ENCODE assay signal across 35 cellular contexts in genomic region chr11:18750944-18751343, GRCh38. TPM values are rescaled to one million over a fixed set of nuclear protein-coding genes. Genes with fewer than 3 reads are reported as not detected.
"Had no signal": no experiment of that assay in that cellular context is flagged by ENCODE, and none has a peak within 500 bp of the region (broad histone marks: within the 10 kb centered on the region; RNA-seq: fewer than 3 reads in every experiment).

No MANE protein-coding gene starts in this region.

- H3K27me3 Mint-ChIP-seq: activated CD4-positive, alpha-beta T cell treated with anti-CD3 and anti-CD28 coated beads, Interleukin-2, amount 10 ng/mL, durations not matched to agents 24 days and 14 days; activated naive CD4-positive, alpha-beta T cell treated with anti-CD3 and anti-CD28 coated beads, Interleukin-2, amount 50 U/mL, for 24 hours had no signal

- ATAC-seq: activated CD8-positive, alpha-beta memory T cell treated with anti-CD3 and anti-CD28 coated beads, Interleukin-2, amount 10 ng/mL, durations not matched to agents 7 days and 5 days; activated CD8-positive, alpha-beta T cell treated with anti-CD3 and anti-CD28 coated beads, Interleukin-2, amount 10 ng/mL, durations not matched to agents 7 days and 5 days; activated naive CD8-positive, alpha-beta T cell treated with anti-CD3 and anti-CD28 coated beads, Interleukin-2, amount 50 U/mL, for 24 hours; body of pancreas had no signal

- H3K4me1 ChIP-seq: body of pancreas, breast epithelium had no signal

- H3K36me3 ChIP-seq: brain microvascular endothelial cell, breast epithelium, cardiac muscle cell had no signal

- H3K27ac Mint-ChIP-seq: activated B cell treated with CpG ODN at 0.5 μM for 24 hours; activated CD4-positive, alpha-beta memory T cell treated with anti-CD3 and anti-CD28 coated beads, Interleukin-2, amount 10 ng/mL, durations not matched to agents 7 days and 5 days; activated CD4-positive, alpha-beta T cell treated with anti-CD3 and anti-CD28 coated beads, Interleukin-2, amount 10 ng/mL, durations not matched to agents 24 days and 14 days; activated CD8-positive, alpha-beta memory T cell treated with anti-CD3 and anti-CD28 coated beads, Interleukin-2, amount 10 ng/mL, durations not matched to agents 7 days and 5 days; activated CD8-positive, alpha-beta T cell treated with anti-CD3 and anti-CD28 coated beads, Interleukin-2, amount 10 ng/mL, durations not matched to agents 7 days and 5 days; activated naive CD4-positive, alpha-beta T cell treated with anti-CD3 and anti-CD28 coated beads, Interleukin-2, amount 10 ng/mL, durations not matched to agents 7 days and 5 days; activated naive CD4-positive, alpha-beta T cell treated with anti-CD3 and anti-CD28 coated beads, Interleukin-2, amount 50 U/mL, for 24 hours; activated naive CD8-positive, alpha-beta T cell; activated naive CD8-positive, alpha-beta T cell treated with anti-CD3 and anti-CD28 coated beads, Interleukin-2, amount 10 ng/mL, durations not matched to agents 7 days and 5 days; activated naive CD8-positive, alpha-beta T cell treated with anti-CD3 and anti-CD28 coated beads, Interleukin-2, amount 50 U/mL, for 24 hours; activated T-cell treated with anti-CD3 and anti-CD28 coated beads, Interleukin-2, amount 50 U/mL, for 24 hours; activated T-helper 2 cell treated with anti-CD3 and anti-CD28 coated beads, Interferon-gamma antibody, Interleukin-2, Interleukin-4, amounts not matched to agents 10 μg/mL and 5 μg/mL and 100 μg/mL, durations not matched to agents 14 hours and 24 hours and 36 hours; T-helper 1 cell treated with Interleukin-12 subunit alpha and Interleukin-12 subunit beta and Interleukin-4 antibody, amounts not matched to agents 30 μg/mL and 1 μg/mL, for 36 hours; T-helper 2 cell treated with Interferon-gamma antibody and Interleukin-4, amounts not matched to agents 5 μg/mL and 100 μg/mL, for 36 hours had no signal

- H3K9me3 ChIP-seq: body of pancreas, breast epithelium had no signal

- H3K36me3 Mint-ChIP-seq: activated CD8-positive, alpha-beta memory T cell treated with anti-CD3 and anti-CD28 coated beads, Interleukin-2, amount 10 ng/mL, durations not matched to agents 7 days and 5 days; activated naive CD4-positive, alpha-beta T cell treated with anti-CD3 and anti-CD28 coated beads, Interleukin-2, amount 10 ng/mL, durations not matched to agents 7 days and 5 days; activated naive CD4-positive, alpha-beta T cell treated with anti-CD3 and anti-CD28 coated beads, Interleukin-2, amount 50 U/mL, for 24 hours; activated naive CD8-positive, alpha-beta T cell; activated naive CD8-positive, alpha-beta T cell treated with anti-CD3 and anti-CD28 coated beads, Interleukin-2, amount 10 ng/mL, durations not matched to agents 7 days and 5 days had no signal

- H3K4me3 Mint-ChIP-seq: activated B cell treated with CpG ODN at 0.5 μM for 24 hours; activated CD4-positive, alpha-beta memory T cell treated with anti-CD3 and anti-CD28 coated beads, Interleukin-2, amount 10 ng/mL, durations not matched to agents 7 days and 5 days; activated CD4-positive, alpha-beta T cell treated with anti-CD3 and anti-CD28 coated beads, Interleukin-2, amount 10 ng/mL, durations not matched to agents 24 days and 14 days; activated CD8-positive, alpha-beta memory T cell treated with anti-CD3 and anti-CD28 coated beads, Interleukin-2, amount 10 ng/mL, durations not matched to agents 7 days and 5 days; activated CD8-positive, alpha-beta T cell treated with anti-CD3 and anti-CD28 coated beads, Interleukin-2, amount 10 ng/mL, durations not matched to agents 7 days and 5 days; activated naive CD4-positive, alpha-beta T cell treated with anti-CD3 and anti-CD28 coated beads, Interleukin-2, amount 10 ng/mL, durations not matched to agents 7 days and 5 days; activated naive CD4-positive, alpha-beta T cell treated with anti-CD3 and anti-CD28 coated beads, Interleukin-2, amount 50 U/mL, for 24 hours; activated naive CD8-positive, alpha-beta T cell; activated naive CD8-positive, alpha-beta T cell treated with anti-CD3 and anti-CD28 coated beads, Interleukin-2, amount 10 ng/mL, durations not matched to agents 7 days and 5 days; activated naive CD8-positive, alpha-beta T cell treated with anti-CD3 and anti-CD28 coated beads, Interleukin-2, amount 50 U/mL, for 24 hours; activated T-cell treated with anti-CD3 and anti-CD28 coated beads, Interleukin-2, amount 50 U/mL, for 24 hours; T-helper 1 cell treated with Interleukin-12 subunit alpha and Interleukin-12 subunit beta and Interleukin-4 antibody, amounts not matched to agents 30 μg/mL and 1 μg/mL, for 36 hours; T-helper 2 cell treated with Interferon-gamma antibody and Interleukin-4, amounts not matched to agents 5 μg/mL and 100 μg/mL, for 36 hours had no signal

- DNase-seq: activated B cell treated with CpG ODN at 0.5 μM for 24 hours; activated CD4-positive, alpha-beta memory T cell treated with anti-CD3 and anti-CD28 coated beads, Interleukin-2, amount 10 ng/mL, durations not matched to agents 7 days and 5 days; activated CD4-positive, alpha-beta T cell treated with anti-CD3 and anti-CD28 coated beads for 4 hours; activated CD4-positive, alpha-beta T cell treated with anti-CD3 and anti-CD28 coated beads, Interleukin-2, amount 10 ng/mL, durations not matched to agents 24 days and 14 days; activated CD4-positive, alpha-beta T cell treated with anti-CD3 and anti-CD28 coated beads, Interleukin-2, amount 50 U/mL, for 48 hours; activated CD4-positive, CD25-positive, alpha-beta regulatory T cell treated with anti-CD3 and anti-CD28 coated beads, Interleukin-2, amount 50 U/mL, for 72 hours; activated CD8-positive, alpha-beta memory T cell treated with anti-CD3 and anti-CD28 coated beads for 24 hours; activated CD8-positive, alpha-beta memory T cell treated with anti-CD3 and anti-CD28 coated beads, Interleukin-2, amount 10 ng/mL, durations not matched to agents 7 days and 5 days; activated CD8-positive, alpha-beta memory T cell treated with anti-CD3 and anti-CD28 coated beads, Interleukin-2, amount 50 U/mL, for 48 hours; activated CD8-positive, alpha-beta T cell treated with anti-CD3 and anti-CD28 coated beads, Interleukin-2, amount 10 ng/mL, durations not matched to agents 7 days and 5 days; activated effector memory CD4-positive, alpha-beta T cell treated with Interleukin-2 at 50 U/mL for 16 hours; activated gamma-delta T cell; activated naive CD4-positive, alpha-beta T cell treated with anti-CD3 and anti-CD28 coated beads, Interleukin-2, amount 10 ng/mL, durations not matched to agents 7 days and 5 days; activated naive CD4-positive, alpha-beta T cell treated with Interleukin-2 at 50 U/mL for 16 hours; activated naive CD8-positive, alpha-beta T cell treated with anti-CD3 and anti-CD28 coated beads, Interleukin-2, amount 10 ng/mL, durations not matched to agents 7 days and 5 days; activated naive CD8-positive, alpha-beta T cell treated with anti-CD3 and anti-CD28 coated beads, Interleukin-2, amount 50 U/mL, for 24 hours; activated T-cell treated with anti-CD3 and anti-CD28 coated beads, Interleukin-2, amount 50 U/mL, for 24 hours; activated T-cell treated with anti-CD3 and anti-CD28 coated beads, Interleukin-2, amount 50 U/mL, for 48 hours; amygdala; aorta; body of pancreas; brain microvascular endothelial cell; central memory CD4-positive, alpha-beta T cell; T-helper 1 cell; T-helper 2 cell; T-helper 9 cell had no signal

- FAIRE-seq: TTC549 had no signal

- H3K4me1 Mint-ChIP-seq: activated B cell treated with CpG ODN at 0.5 μM for 24 hours; activated CD4-positive, alpha-beta memory T cell treated with anti-CD3 and anti-CD28 coated beads, Interleukin-2, amount 10 ng/mL, durations not matched to agents 7 days and 5 days; activated CD4-positive, alpha-beta T cell treated with anti-CD3 and anti-CD28 coated beads, Interleukin-2, amount 10 ng/mL, durations not matched to agents 24 days and 14 days; activated CD8-positive, alpha-beta memory T cell treated with anti-CD3 and anti-CD28 coated beads, Interleukin-2, amount 10 ng/mL, durations not matched to agents 7 days and 5 days; activated naive CD4-positive, alpha-beta T cell treated with anti-CD3 and anti-CD28 coated beads, Interleukin-2, amount 10 ng/mL, durations not matched to agents 7 days and 5 days; activated naive CD4-positive, alpha-beta T cell treated with anti-CD3 and anti-CD28 coated beads, Interleukin-2, amount 50 U/mL, for 24 hours; activated naive CD8-positive, alpha-beta T cell treated with anti-CD3 and anti-CD28 coated beads, Interleukin-2, amount 10 ng/mL, durations not matched to agents 7 days and 5 days had no signal

- H3K27ac ChIP-seq: body of pancreas, brain microvascular endothelial cell, breast epithelium, cardiac muscle cell, VCaP had no signal

- H3K4me3 ChIP-seq: body of pancreas, breast epithelium, cardiac muscle cell had no signal

- H3K9me3 Mint-ChIP-seq: activated B cell treated with CpG ODN at 0.5 μM for 24 hours; activated CD4-positive, alpha-beta memory T cell treated with anti-CD3 and anti-CD28 coated beads, Interleukin-2, amount 10 ng/mL, durations not matched to agents 7 days and 5 days; activated CD4-positive, alpha-beta T cell treated with anti-CD3 and anti-CD28 coated beads, Interleukin-2, amount 10 ng/mL, durations not matched to agents 24 days and 14 days; activated naive CD4-positive, alpha-beta T cell treated with anti-CD3 and anti-CD28 coated beads, Interleukin-2, amount 10 ng/mL, durations not matched to agents 7 days and 5 days; activated naive CD4-positive, alpha-beta T cell treated with anti-CD3 and anti-CD28 coated beads, Interleukin-2, amount 50 U/mL, for 24 hours; activated naive CD8-positive, alpha-beta T cell treated with anti-CD3 and anti-CD28 coated beads, Interleukin-2, amount 10 ng/mL, durations not matched to agents 7 days and 5 days; activated naive CD8-positive, alpha-beta T cell treated with anti-CD3 and anti-CD28 coated beads, Interleukin-2, amount 50 U/mL, for 24 hours; activated T-cell treated with anti-CD3 and anti-CD28 coated beads, Interleukin-2, amount 50 U/mL, for 24 hours; activated T-helper 2 cell treated with anti-CD3 and anti-CD28 coated beads, Interferon-gamma antibody, Interleukin-2, Interleukin-4, amounts not matched to agents 10 μg/mL and 5 μg/mL and 100 μg/mL, durations not matched to agents 14 hours and 24 hours and 36 hours; T-helper 1 cell treated with Interleukin-12 subunit alpha and Interleukin-12 subunit beta and Interleukin-4 antibody, amounts not matched to agents 30 μg/mL and 1 μg/mL, for 36 hours; T-helper 2 cell treated with Interferon-gamma antibody and Interleukin-4, amounts not matched to agents 5 μg/mL and 100 μg/mL, for 36 hours had no signal

- H3K27me3 ChIP-seq: body of pancreas, brain microvascular endothelial cell, breast epithelium, cardiac muscle cell had no signal

RNA-seq across cellular contexts. Expression of gene IGSF22, which starts 25.0 kb away (rescaled TPM):
- total RNA-seq: activated CD4-positive, alpha-beta T cell treated with anti-CD3 and anti-CD28 coated beads, Interleukin-2, amount 10 ng/mL, durations not matched to agents 24 days and 14 days; activated CD8-positive, alpha-beta T cell treated with anti-CD3 and anti-CD28 coated beads, Interleukin-2, amount 10 ng/mL, durations not matched to agents 7 days and 5 days; body of pancreas had no signal
- polyA plus RNA-seq: aorta had no signal

RNA-seq across cellular contexts. Expression of gene PTPN5, which starts 40.7 kb away (rescaled TPM):
- total RNA-seq: activated B cell treated with CpG ODN at 0.5 μM for 24 hours; activated CD4-positive, alpha-beta memory T cell treated with anti-CD3 and anti-CD28 coated beads, Interleukin-2, amount 10 ng/mL, durations not matched to agents 7 days and 5 days; activated CD4-positive, alpha-beta T cell treated with anti-CD3 and anti-CD28 coated beads, Interleukin-2, amount 10 ng/mL, durations not matched to agents 24 days and 14 days; activated CD8-positive, alpha-beta memory T cell treated with anti-CD3 and anti-CD28 coated beads, Interleukin-2, amount 10 ng/mL, durations not matched to agents 7 days and 5 days; activated CD8-positive, alpha-beta T cell treated with anti-CD3 and anti-CD28 coated beads, Interleukin-2, amount 10 ng/mL, durations not matched to agents 7 days and 5 days; activated naive CD8-positive, alpha-beta T cell treated with anti-CD3 and anti-CD28 coated beads, Interleukin-2, amount 10 ng/mL, durations not matched to agents 7 days and 5 days; activated T-helper 2 cell treated with anti-CD3 and anti-CD28 coated beads, Interferon-gamma antibody, Interleukin-2, Interleukin-4, amounts not matched to agents 10 μg/mL and 5 μg/mL and 100 μg/mL, durations not matched to agents 14 hours and 24 hours and 36 hours had no signal
- polyA plus RNA-seq: aorta had no signal
